In the genomic region with DNA sequence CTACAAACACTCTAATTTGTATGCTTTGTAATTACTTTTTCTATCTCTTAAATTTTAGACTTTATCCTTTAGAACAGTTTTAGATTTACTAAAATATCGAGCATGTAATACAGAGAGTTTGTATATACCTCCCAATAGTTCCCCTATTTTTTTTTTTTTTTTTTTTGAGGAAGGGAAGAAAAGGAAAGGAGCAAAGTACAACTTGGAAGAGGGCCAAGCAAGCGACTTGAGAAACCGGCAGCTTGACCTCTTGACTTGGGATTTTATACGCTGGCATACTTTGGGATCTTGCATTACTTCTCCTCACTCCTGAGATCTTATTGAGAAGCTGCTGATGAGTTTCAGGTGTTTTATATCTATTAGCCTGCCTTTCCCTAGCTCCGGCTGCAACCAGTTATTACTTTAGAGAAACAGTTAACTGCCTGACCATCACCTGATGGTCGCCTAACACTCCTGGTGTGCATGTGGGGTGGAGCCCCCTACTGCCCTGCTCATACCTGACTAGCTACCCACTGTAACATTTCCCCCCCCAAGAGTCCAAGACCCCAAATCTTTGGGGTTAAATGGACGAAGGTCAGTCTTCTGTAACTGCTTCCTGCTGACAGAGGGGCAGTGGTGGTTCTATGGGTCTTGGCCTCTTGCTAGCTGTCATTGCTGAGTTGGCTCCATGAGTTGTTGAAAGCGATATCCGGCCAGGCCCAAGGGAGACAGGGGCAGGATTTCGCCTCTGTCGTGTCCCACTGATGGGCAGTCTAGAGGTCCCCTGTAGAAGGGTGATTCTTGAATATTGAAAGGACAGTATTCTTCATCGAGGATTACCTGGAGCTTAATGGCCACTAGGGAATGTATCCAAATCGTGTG, we compare ENCODE assay signal across 1 cellular context.
A peak's percentile ranks its signal among the peaks of the same experiment; 100 is the strongest.
TF ChIP-seq lines count a peak whose summit lies in the region.

No MANE protein-coding gene starts in this region.

TF ChIP-seq in K562, 482 proteins besides CTCF, POLR2A, EP300 and RAD21 (continued from another document):
- TF ChIP-seq HMBOX1 (IDR thresholded peaks at IDR 0.05) (0 out of 2 replicates have a peak, but pooled peaks have one; percentile 28), DPF2 (IDR thresholded peaks at IDR 0.05) (0 out of 2 replicates have a peak, but pooled peaks have one; percentile 16)
TF ChIP-seq in K562: peak in this region for 5.
